In genomic region chr7:137996871-137997270, GRCh38 we compare ENCODE assay signal across 12 cellular contexts. TPM values are rescaled to one million over a fixed set of nuclear protein-coding genes. Genes with fewer than 3 reads are reported as not detected.
DNase-seq lines count a peak whose midpoint lies in the region; ATAC-seq and TF ChIP-seq lines count a peak whose summit lies in the region.
"Had no signal": no experiment of that assay in that cellular context is flagged by ENCODE, and none has a peak within 500 bp of the region (broad histone marks: within the 10 kb centered on the region; RNA-seq: fewer than 3 reads in every experiment).

No MANE protein-coding gene starts in this region.

- WGBS in tibial nerve, 2 donors, result 33 to 45% methylated on average over 3 of the region's 3 CpGs

- TF ChIP-seq POLR2A in tibial nerve (IDR thresholded peaks at IDR 0.05), result no peak

- no peaks in the 10 kb centered on the region for H3K27me3 Mint-ChIP-seq in T-helper 2 cell treated with Interferon-gamma antibody and Interleukin-4, amounts not matched to agents 5 μg/mL and 100 μg/mL, for 36 hours (ENCODE audit: low read depth)
- no peaks in the 10 kb centered on the region for H3K27me3 Mint-ChIP-seq in activated T-helper 1 cell treated with anti-CD3 and anti-CD28 coated beads, Interleukin-12 subunit alpha, Interleukin-12 subunit beta, Interleukin-2, Interleukin-4 antibody, amounts not matched to agents 30 ng/mL and 10 ng/mL and 1 ng/mL, durations not matched to agents 14 hours and 24 hours and 36 hours (ENCODE audit: insufficient read depth)
- no peaks in the 10 kb centered on the region for H3K27me3 Mint-ChIP-seq in mesothelial cell of epicardium (ENCODE audit: low read depth)

- no peaks in the 10 kb centered on the region for H3K36me3 ChIP-seq in tibial nerve
- H3K36me3 ChIP-seq: cardiac muscle cell had no signal

- H3K27me3 ChIP-seq in tibial nerve, result no peaks in the 10 kb centered on the region
- H3K27me3 ChIP-seq: cardiac muscle cell had no signal

- H3K27ac Mint-ChIP-seq in T-helper 2 cell treated with Interferon-gamma antibody and Interleukin-4, amounts not matched to agents 5 μg/mL and 100 μg/mL, for 36 hours, result no peak overlapping the region
- H3K27ac Mint-ChIP-seq in activated T-helper 1 cell treated with anti-CD3 and anti-CD28 coated beads, Interleukin-12 subunit alpha, Interleukin-12 subunit beta, Interleukin-2, Interleukin-4 antibody, amounts not matched to agents 30 ng/mL and 10 ng/mL and 1 ng/mL, durations not matched to agents 14 hours and 24 hours and 36 hours, result no peak overlapping the region
- H3K27ac Mint-ChIP-seq in mesothelial cell of epicardium, result peak overlapping the region; percentile 40

- no peak overlapping the region for H3K4me3 ChIP-seq in tibial nerve
- H3K4me3 ChIP-seq: cardiac muscle cell, PC-9 had no signal

- intact Hi-C loops in activated T-helper 1 cell treated with anti-CD3 and anti-CD28 coated beads, Interleukin-12 subunit alpha, Interleukin-12 subunit beta, Interleukin-2, Interleukin-4 antibody, amounts not matched to agents 30 ng/mL and 10 ng/mL and 1 ng/mL, durations not matched to agents 14 hours and 24 hours and 36 hours (cut with micrococcal nuclease), result no loop called here

- no peaks in the 10 kb centered on the region for H3K9me3 ChIP-seq in tibial nerve

- peak overlapping the region; percentile 57 for H3K4me3 Mint-ChIP-seq in T-helper 2 cell treated with Interferon-gamma antibody and Interleukin-4, amounts not matched to agents 5 μg/mL and 100 μg/mL, for 36 hours
- peak overlapping the region; percentile 56 for H3K4me3 Mint-ChIP-seq in activated T-helper 1 cell treated with anti-CD3 and anti-CD28 coated beads, Interleukin-12 subunit alpha, Interleukin-12 subunit beta, Interleukin-2, Interleukin-4 antibody, amounts not matched to agents 30 ng/mL and 10 ng/mL and 1 ng/mL, durations not matched to agents 14 hours and 24 hours and 36 hours
- H3K4me3 Mint-ChIP-seq in mesothelial cell of epicardium, result no peak overlapping the region

- ATAC-seq in HG03378 (IDR thresholded peaks at IDR 0.05; ENCODE audit: unreplicated experiment) (no peak), GM19351 (IDR thresholded peaks at IDR 0.05; ENCODE audit: unreplicated experiment) (no peak)

- H3K9me3 Mint-ChIP-seq in T-helper 2 cell treated with Interferon-gamma antibody and Interleukin-4, amounts not matched to agents 5 μg/mL and 100 μg/mL, for 36 hours, result no peaks in the 10 kb centered on the region
- no peaks in the 10 kb centered on the region for H3K9me3 Mint-ChIP-seq in activated T-helper 1 cell treated with anti-CD3 and anti-CD28 coated beads, Interleukin-12 subunit alpha, Interleukin-12 subunit beta, Interleukin-2, Interleukin-4 antibody, amounts not matched to agents 30 ng/mL and 10 ng/mL and 1 ng/mL, durations not matched to agents 14 hours and 24 hours and 36 hours
- no peaks in the 10 kb centered on the region for H3K9me3 Mint-ChIP-seq in mesothelial cell of epicardium
- H3K9me3 Mint-ChIP-seq: T-helper 1 cell treated with Interleukin-12 subunit alpha and Interleukin-12 subunit beta and Interleukin-4 antibody, amounts not matched to agents 30 μg/mL and 1 μg/mL, for 36 hours had no signal

- no peak for TF ChIP-seq EP300 in tibial nerve (IDR thresholded peaks at IDR 0.05)

- no peak for TF ChIP-seq CTCF in mesothelial cell of epicardium (IDR thresholded peaks at IDR 0.05; ENCODE audit: unreplicated experiment)
- TF ChIP-seq CTCF in tibial nerve (IDR thresholded peaks at IDR 0.05), result no peak

- no peak for DNase-seq in T-helper 2 cell treated with Interferon-gamma antibody and Interleukin-4, amounts not matched to agents 5 μg/mL and 100 μg/mL, for 36 hours (ENCODE audit: low spot score)
- no peak for DNase-seq in T-helper 2 cell
- no peak for DNase-seq in activated T-helper 1 cell treated with anti-CD3 and anti-CD28 coated beads, Interleukin-12 subunit alpha, Interleukin-12 subunit beta, Interleukin-2, Interleukin-4 antibody, amounts not matched to agents 30 ng/mL and 10 ng/mL and 1 ng/mL, durations not matched to agents 14 hours and 24 hours and 36 hours (ENCODE audit: low spot score)
- no peak for DNase-seq in mesothelial cell of epicardium (ENCODE audit: low spot score in 2 of 2, unreplicated experiment in 2 of 2)
- no peak for DNase-seq in tibial nerve (ENCODE audit: low spot score in 2 of 2)
- no peak for DNase-seq in NK-92 treated with Interleukin-12 subunit alpha and Interleukin-12 subunit beta, amount 100 ng/mL, for 24 hours (lab: John Stamatoyannopoulos, UW)
- DNase-seq: activated effector memory CD4-positive, alpha-beta T cell treated with anti-CD3 and anti-CD28 coated beads, Interleukin-2, amount 50 U/mL, for 16 hours; PC-9 had no signal

- peaks cover 36% of the 10 kb centered on the region for H3K36me3 Mint-ChIP-seq in T-helper 2 cell treated with Interferon-gamma antibody and Interleukin-4, amounts not matched to agents 5 μg/mL and 100 μg/mL, for 36 hours (ENCODE audit: low read depth)
- H3K36me3 Mint-ChIP-seq in activated T-helper 1 cell treated with anti-CD3 and anti-CD28 coated beads, Interleukin-12 subunit alpha, Interleukin-12 subunit beta, Interleukin-2, Interleukin-4 antibody, amounts not matched to agents 30 ng/mL and 10 ng/mL and 1 ng/mL, durations not matched to agents 14 hours and 24 hours and 36 hours (ENCODE audit: low read depth), result peaks cover 37% of the 10 kb centered on the region
- peaks cover 9% of the 10 kb centered on the region for H3K36me3 Mint-ChIP-seq in mesothelial cell of epicardium

- H3K27ac ChIP-seq in tibial nerve, result peak overlapping the region; percentile 31 to 99 (median 78)
- H3K27ac ChIP-seq: cardiac muscle cell, PC-9 had no signal

- H3K4me1 Mint-ChIP-seq in T-helper 2 cell treated with Interferon-gamma antibody and Interleukin-4, amounts not matched to agents 5 μg/mL and 100 μg/mL, for 36 hours (ENCODE audit: low read depth), result peaks cover 51% of the 10 kb centered on the region
- peaks cover 63% of the 10 kb centered on the region for H3K4me1 Mint-ChIP-seq in activated T-helper 1 cell treated with anti-CD3 and anti-CD28 coated beads, Interleukin-12 subunit alpha, Interleukin-12 subunit beta, Interleukin-2, Interleukin-4 antibody, amounts not matched to agents 30 ng/mL and 10 ng/mL and 1 ng/mL, durations not matched to agents 14 hours and 24 hours and 36 hours (ENCODE audit: low read depth)
- H3K4me1 Mint-ChIP-seq in mesothelial cell of epicardium, result peaks cover 52% of the 10 kb centered on the region

- peaks cover 0 to 83% (median 70%) of the 10 kb centered on the region in 4 donors for H3K4me1 ChIP-seq in tibial nerve

RNA-seq across cellular contexts. Expression of gene CREB3L2, which starts 5.0 kb away (rescaled TPM):
- total RNA-seq in activated T-helper 1 cell treated with anti-CD3 and anti-CD28 coated beads, Interleukin-12 subunit alpha, Interleukin-12 subunit beta, Interleukin-2, Interleukin-4 antibody, amounts not matched to agents 30 ng/mL and 10 ng/mL and 1 ng/mL, durations not matched to agents 14 hours and 24 hours and 36 hours, result 61.6 and 61.8 TPM in 2 replicates
- total RNA-seq in mesothelial cell of epicardium, result 77.8 to 82.8 TPM (median 80.4 TPM) in 3 replicates
- 10 to 100 TPM; 43.5 to 73.0 (median 51.2) TPM for total RNA-seq in tibial nerve
